In genomic region chr7:98868450-98868849, GRCh38 we compare ENCODE assay signal across 14 cellular contexts. TPM values are rescaled to one million over a fixed set of nuclear protein-coding genes. Genes with fewer than 3 reads are reported as not detected.
DNase-seq lines count a peak whose midpoint lies in the region; TF ChIP-seq lines count a peak whose summit lies in the region.
"Had no signal": no experiment of that assay in that cellular context is flagged by ENCODE, and none has a peak within 500 bp of the region (broad histone marks: within the 10 kb centered on the region; RNA-seq: fewer than 3 reads in every experiment).

No MANE protein-coding gene starts in this region.

- H3K4me3 Mint-ChIP-seq in nephron progenitor cell = peak overlapping the region; percentile 23

- no peak for TF ChIP-seq POLR2A in NB4 (IDR thresholded peaks at IDR 0.05; ENCODE audit: extremely low read depth, insufficient read length)
- TF ChIP-seq POLR2A in lower leg skin (IDR thresholded peaks at IDR 0.05) = no peak

- no peaks in the 10 kb centered on the region for H3K36me3 Mint-ChIP-seq in nephron progenitor cell (ENCODE audit: low read depth)

- H3K27me3 Mint-ChIP-seq in nephron progenitor cell (ENCODE audit: low read depth, poor library complexity) = peaks cover 65% of the 10 kb centered on the region

- peaks cover 11% of the 10 kb centered on the region for H3K4me1 Mint-ChIP-seq in nephron progenitor cell

- H3K4me3 ChIP-seq in NB4 (ENCODE audit: low read depth, low read length) (no peak overlapping the region), lower leg skin (ENCODE audit: low read depth, poor library complexity, severe bottlenecking) (no peak overlapping the region)

- intact Hi-C loops in lower leg skin (cut with DNase I; ENCODE audit: low total_unique reads) = no loop called here

- H3K27ac Mint-ChIP-seq in nephron progenitor cell = no peak overlapping the region
- H3K27ac Mint-ChIP-seq: H9 had no signal

- H3K9me3 Mint-ChIP-seq in nephron progenitor cell = no peaks in the 10 kb centered on the region
- H3K9me3 Mint-ChIP-seq: H9 had no signal

- no peak for TF ChIP-seq CTCF in NB4 (IDR thresholded peaks at IDR 0.05; ENCODE audit: low read depth, low read length)
- TF ChIP-seq CTCF in nephron progenitor cell (IDR thresholded peaks at IDR 0.05) = no peak
- TF ChIP-seq CTCF in lower leg skin (IDR thresholded peaks at IDR 0.05) = no peak

- DNase-seq in DMS 273 (lab: John Stamatoyannopoulos, UW; ENCODE audit: unreplicated experiment) (peak; percentile 34), DMS 273 treated with DMSO at 0.1 percent for 48 hours (lab: John Stamatoyannopoulos, UW) (no peak), NB4 (ENCODE audit: low read depth) (peak; percentile 56), caudate nucleus (lab: John Stamatoyannopoulos, UW) (no peak), nephron progenitor cell (no peak), inferior parietal cortex (ENCODE audit: extremely low spot score) (no peak), NCI-H2227 treated with DMSO at 0.1 percent for 48 hours (lab: John Stamatoyannopoulos, UW) (no peak), lower leg skin (ENCODE audit: low spot score in 2 of 2) (no peak)
- DNase-seq: H9; NCI-H187 treated with DMSO at 0.1 percent for 48 hours; NCI-H446 treated with DMSO at 0.1 percent for 48 hours; NK-92 treated with Interleukin-12 subunit alpha and Interleukin-12 subunit beta, amount 100 ng/mL, for 24 hours had no signal

- WGBS in lower leg skin, 2 donors = 84 to 90% methylated on average over 2 of the region's 2 CpGs

- H3K27ac ChIP-seq in caudate nucleus (ENCODE audit: low read depth, low read length) = peak overlapping the region; percentile 79
- H3K27ac ChIP-seq: 22Rv1 had no signal

RNA-seq across cellular contexts. Expression of gene TMEM130, which starts 1.4 kb away (rescaled TPM):
- 1 to 10 TPM in 1 of 4 donors, under 1 TPM in 1, not detected in 2; 0.10 to 3.4 TPM for total RNA-seq in lower leg skin
- total RNA-seq: MCF 10A had no signal

RNA-seq across cellular contexts. Expression of gene TRRAP, which starts 9.9 kb away (rescaled TPM):
- total RNA-seq in lower leg skin = 10 to 100 TPM; 46.4 to 69.4 (median 53.0) TPM

Comparison
In these comparisons a context has a peak if more than half of its experiments do, and no peak if none do; other contexts are left out.
1. DNase-seq: peak in DMS 273 (single experiment) and NB4 (single experiment); none in DMS 273 treated with DMSO at 0.1 percent for 48 hours (single experiment), caudate nucleus (0 of 61), nephron progenitor cell (single experiment), inferior parietal cortex (single experiment), NCI-H2227 treated with DMSO at 0.1 percent for 48 hours (single experiment) and lower leg skin (0 of 2).